Comparison of ENCODE assay signal across 27 cellular contexts in genomic region chr5:72499730-72500129, GRCh38. TPM values are rescaled to one million over a fixed set of nuclear protein-coding genes. Genes with fewer than 3 reads are reported as not detected.
DNase-seq lines count a peak whose midpoint lies in the region; ATAC-seq, FAIRE-seq and TF ChIP-seq lines count a peak whose summit lies in the region.
"Had no signal": no experiment of that assay in that cellular context is flagged by ENCODE, and none has a peak within 500 bp of the region (broad histone marks: within the 10 kb centered on the region; RNA-seq: fewer than 3 reads in every experiment).

No MANE protein-coding gene starts in this region.

- H3K36me3 ChIP-seq in endothelial cell of umbilical vein (ENCODE audit: control insufficient read depth in 2 of 2, extremely low read depth in 1 of 2, insufficient read depth in 2 of 2, low read length in 2 of 2) (no peaks in the 10 kb centered on the region), trophoblast cell (ENCODE audit: control insufficient read depth in 1 of 2, insufficient read depth in 2 of 2, low read length in 2 of 2) (no peaks in the 10 kb centered on the region)
- H3K36me3 ChIP-seq: neutrophil, SJSA1, tibial artery had no signal

- no peak overlapping the region for H3K4me3 ChIP-seq in endothelial cell of umbilical vein (replicated peaks in 1 of 3; ENCODE audit: insufficient read depth in 1 of 3, low read depth in 1 of 3, low read length in 3 of 3)
- H3K4me3 ChIP-seq in right cardiac atrium (ENCODE audit: low read length): no peak overlapping the region
- no peak overlapping the region for H3K4me3 ChIP-seq in trophoblast cell (ENCODE audit: low read depth, low read length)
- H3K4me3 ChIP-seq: SJSA1, tibial artery had no signal

- intact Hi-C loops in endothelial cell of umbilical vein (cut with micrococcal nuclease) (loop anchor here (2.0 kb wide), 1 partner anchor 47 kb away; no protein-coding TSS in a partner anchor), right cardiac atrium (cut with DNase I) (loop anchor here in 1 of 4 donors (10.0 kb wide), 1 partner anchor 45 kb away; no protein-coding TSS in a partner anchor)

- no peak overlapping the region for H3K4ac ChIP-seq in trophoblast cell (ENCODE audit: low read depth, low read length)

- peak overlapping the region; percentile 86 for H3K14ac ChIP-seq in trophoblast cell (ENCODE audit: low read length)

- no peaks in the 10 kb centered on the region for H3K9me1 ChIP-seq in endothelial cell of umbilical vein (replicated peaks; ENCODE audit: control insufficient read depth, extremely low read depth, insufficient read depth, low read length)

- peak; percentile 62 for DNase-seq in endothelial cell of umbilical vein (ENCODE audit: low read depth, low spot score)
- peak; percentile 69 to 82 (median 75) for DNase-seq in right cardiac atrium
- DNase-seq in trophoblast cell: peak in 1 of 2 donors; percentile 51
- no peak for DNase-seq in pons (ENCODE audit: low spot score)
- DNase-seq in amygdala (lab: John Stamatoyannopoulos, UW): no peak
- no peak for DNase-seq in activated CD4-positive, alpha-beta T cell treated with anti-CD3 and anti-CD28 coated beads, Interleukin-2, amount 50 U/mL, for 4 hours
- DNase-seq: activated CD4-positive, CD25-positive, alpha-beta regulatory T cell; activated CD8-positive, alpha-beta T cell treated with anti-CD3 and anti-CD28 coated beads for 36 hours; C1 segment of cervical spinal cord; Caco-2; DMS79; GF-D8; Karpas-422; kidney; mesendoderm; NCI-H1417 treated with DMSO at 0.1 percent for 48 hours; NCI-H2081 treated with DMSO at 0.1 percent for 48 hours; NCI-H774; stimulated activated naive CD4-positive, alpha-beta T cell treated with Interleukin-2 at 50 U/mL for 16 hours; T-cell; tibial artery had no signal

- peak in 1 of 2 donors; percentile 5 for TF ChIP-seq CTCF in endothelial cell of umbilical vein (IDR thresholded peaks at IDR 0.05; ENCODE audit: extremely low read depth in 1 of 2, insufficient read depth in 1 of 2, low read depth in 1 of 2, low read length in 2 of 2)

- H3K27ac ChIP-seq in endothelial cell of umbilical vein (ENCODE audit: insufficient read depth, low read depth, low read length): peak overlapping the region; percentile 46
- peak overlapping the region; percentile 84 for H3K27ac ChIP-seq in right cardiac atrium (ENCODE audit: low read length)
- H3K27ac ChIP-seq in trophoblast cell (ENCODE audit: low read depth, low read length): no peak overlapping the region
- H3K27ac ChIP-seq: neutrophil, SJSA1 had no signal

- WGBS in right cardiac atrium: 61% methylated on average over 12 of the region's 12 CpGs
- WGBS in trophoblast cell (ENCODE audit: extremely low coverage, insufficient coverage, insufficient read length): no CpG with 5 or more reads among the region's 12 CpGs

- dilution Hi-C loops in endothelial cell of umbilical vein (cut with MboI; ENCODE audit: extremely low pct_ligation_motif_present, low sequenced_read_pairs): no loop called here

- CTCF ChIA-PET in endothelial cell of umbilical vein (lab: Charles Lee): no interaction called here

- peak; percentile 91 to 93 for ATAC-seq in right cardiac atrium
- ATAC-seq in HG02852 (IDR thresholded peaks at IDR 0.05; ENCODE audit: unreplicated experiment): no peak
- ATAC-seq: activated CD8-positive, alpha-beta T cell treated with anti-CD3 and anti-CD28 coated beads for 36 hours; HCT116; T-cell had no signal

- BruUV-seq in endothelial cell of umbilical vein (replicated peaks; lab: Mats Ljungman, UMichigan): no TSS peak

- no peaks in the 10 kb centered on the region for H4K20me1 ChIP-seq in endothelial cell of umbilical vein (replicated peaks; ENCODE audit: control insufficient read depth, extremely low read depth, insufficient read depth, low read length)

- no peak overlapping the region for H3K18ac ChIP-seq in trophoblast cell (ENCODE audit: low read length)

- peak overlapping the region; percentile 62 for H2AK5ac ChIP-seq in trophoblast cell (ENCODE audit: low read length)

- H3K4me2 ChIP-seq in endothelial cell of umbilical vein (ENCODE audit: insufficient read depth, low read length) (peak overlapping the region; percentile 12), trophoblast cell (ENCODE audit: low read length) (no peak overlapping the region)

- H3K23ac ChIP-seq in trophoblast cell (ENCODE audit: low read length): no peak overlapping the region

- FAIRE-seq in endothelial cell of umbilical vein (lab: Jason Lieb, UNC): peak; percentile 69
- FAIRE-seq: kidney had no signal

- H3K79me2 ChIP-seq in endothelial cell of umbilical vein (ENCODE audit: control insufficient read depth, insufficient read depth, low read length) (no peaks in the 10 kb centered on the region), trophoblast cell (ENCODE audit: control insufficient read depth, insufficient read depth, low read length, poor library complexity) (no peaks in the 10 kb centered on the region)

- H3K9ac ChIP-seq in endothelial cell of umbilical vein (replicated peaks; ENCODE audit: extremely low read depth, insufficient read depth, low read length): peak overlapping the region; percentile 8
- no peak overlapping the region for H3K9ac ChIP-seq in trophoblast cell (ENCODE audit: low read length)

- POLR2A ChIA-PET in endothelial cell of umbilical vein (lab: Charles Lee): no interaction called here

- H4K12ac ChIP-seq in trophoblast cell (ENCODE audit: low read depth, low read length): no peak overlapping the region

- H3K9me3 ChIP-seq in endothelial cell of umbilical vein (replicated peaks; ENCODE audit: control insufficient read depth, insufficient read depth, low read length) (no peaks in the 10 kb centered on the region), right cardiac atrium (ENCODE audit: control insufficient read depth, low read length) (no peaks in the 10 kb centered on the region), trophoblast cell (ENCODE audit: insufficient read depth, low read depth, low read length) (no peaks in the 10 kb centered on the region)
- H3K9me3 ChIP-seq: Caco-2, neutrophil, SJSA1, tibial artery had no signal

- peaks cover 13% of the 10 kb centered on the region for H3K79me1 ChIP-seq in trophoblast cell (ENCODE audit: low read length)

- H3K27me3 ChIP-seq in endothelial cell of umbilical vein (ENCODE audit: control insufficient read depth in 2 of 2, insufficient read depth in 2 of 2, low read length in 2 of 2) (no peaks in the 10 kb centered on the region), right cardiac atrium (ENCODE audit: control insufficient read depth, insufficient read depth) (no peaks in the 10 kb centered on the region), trophoblast cell (ENCODE audit: insufficient read depth, low read length) (no peaks in the 10 kb centered on the region)
- H3K27me3 ChIP-seq: neutrophil, SJSA1, tibial artery had no signal

- H4K91ac ChIP-seq in trophoblast cell (ENCODE audit: low read depth, low read length): peak overlapping the region; percentile 70

- peak overlapping the region; percentile 81 for H2BK120ac ChIP-seq in trophoblast cell (ENCODE audit: insufficient read depth, low read length, poor library complexity)

- H2BK12ac ChIP-seq in trophoblast cell (ENCODE audit: low read length): peak overlapping the region; percentile 89

- H2BK5ac ChIP-seq in trophoblast cell (ENCODE audit: low read depth, low read length, poor library complexity): peak overlapping the region; percentile 23

- H4K8ac ChIP-seq in trophoblast cell (ENCODE audit: low read depth, low read length): peak overlapping the region; percentile 70

- TF ChIP-seq POLR2A in endothelial cell of umbilical vein (IDR thresholded peaks at IDR 0.05; ENCODE audit: low read depth, low read length): no peak

- H2AFZ ChIP-seq in endothelial cell of umbilical vein (ENCODE audit: low read depth, low read length): peak overlapping the region; percentile 79
- H2AFZ ChIP-seq in trophoblast cell (ENCODE audit: insufficient read depth, low read length, poor library complexity): no peak overlapping the region

- H3K4me1 ChIP-seq in endothelial cell of umbilical vein (ENCODE audit: control insufficient read depth, extremely low read depth, insufficient read depth, low read length): peaks cover 32% of the 10 kb centered on the region
- peaks cover 2% of the 10 kb centered on the region for H3K4me1 ChIP-seq in right cardiac atrium (ENCODE audit: control insufficient read depth, insufficient read depth, low read length)
- H3K4me1 ChIP-seq in trophoblast cell (ENCODE audit: control insufficient read depth in 1 of 2, insufficient read depth in 2 of 2, low read length in 2 of 2): peaks cover 7 to 9% of the 10 kb centered on the region in 2 experiments
- H3K4me1 ChIP-seq: Caco-2 had no signal

TF ChIP-seq in endothelial cell of umbilical vein, 7 proteins besides CTCF, POLR2A, EP300 and RAD21:
- TF ChIP-seq FOS (IDR thresholded peaks at IDR 0.05; ENCODE audit: borderline replicate concordance, insufficient read depth, low read length): no peak
- no peak for TF ChIP-seq POLR2AphosphoS5 (IDR thresholded peaks at IDR 0.05; ENCODE audit: insufficient read depth, low read depth, low read length)
- TF ChIP-seq MYC (IDR thresholded peaks at IDR 0.05; ENCODE audit: low read depth, low read length): no peak
- TF ChIP-seq, protein P1, sequence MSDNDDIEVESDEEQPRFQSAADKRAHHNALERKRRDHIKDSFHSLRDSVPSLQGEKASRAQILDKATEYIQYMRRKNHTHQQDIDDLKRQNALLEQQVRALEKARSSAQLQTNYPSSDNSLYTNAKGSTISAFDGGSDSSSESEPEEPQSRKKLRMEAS (IDR thresholded peaks at IDR 0.05; ENCODE audit: insufficient read depth, insufficient read length): no peak
- no peak for TF ChIP-seq EZH2 (IDR thresholded peaks at IDR 0.05; ENCODE audit: borderline replicate concordance, low read depth, low read length, severe bottlenecking)
- no peak for TF ChIP-seq JUN (IDR thresholded peaks at IDR 0.05; ENCODE audit: borderline replicate concordance, insufficient read depth, insufficient read length, low read depth)
- TF ChIP-seq GATA2 (IDR thresholded peaks at IDR 0.05; ENCODE audit: insufficient read depth, insufficient read length, low read depth, low read length): no peak
TF ChIP-seq in endothelial cell of umbilical vein: peak in this region for 0.

RNA-seq across cellular contexts. Expression of gene ZNF366, which starts 7.5 kb away (rescaled TPM):
- 4.1 and 4.6 TPM in 2 replicates for total RNA-seq in endothelial cell of umbilical vein
- polyA plus RNA-seq in endothelial cell of umbilical vein: 1.2 and 1.3 TPM in 2 replicates
- polyA plus RNA-seq in endothelial cell of umbilical vein (2011; cell fraction: cytosol; rRNA removed): 0.75 and 0.78 TPM in 2 replicates
- 0.72 and 1.2 TPM in 2 replicates for polyA plus RNA-seq in endothelial cell of umbilical vein (2011; cell fraction: nucleus; rRNA removed)
- polyA plus RNA-seq in endothelial cell of umbilical vein (2012): 0.11 and 0.33 TPM in 2 replicates
- polyA minus RNA-seq in endothelial cell of umbilical vein: 3.2 and 3.4 TPM in 2 replicates
- not detected for polyA minus RNA-seq in endothelial cell of umbilical vein (2011; cell fraction: cytosol; rRNA and poly(A)+ RNA removed)
- polyA minus RNA-seq in endothelial cell of umbilical vein (2011; cell fraction: nucleus; rRNA and poly(A)+ RNA removed): 0.96 and 1.6 TPM in 2 replicates
- total RNA-seq in right cardiac atrium: 1 to 10 TPM; 4.5 to 8.1 (median 6.1) TPM
- 2.5 TPM for polyA plus RNA-seq in right cardiac atrium
- polyA plus RNA-seq in trophoblast cell (2013): 0.53 and 0.68 TPM in 2 replicates
- total RNA-seq: activated CD8-positive, alpha-beta T cell treated with anti-CD3 and anti-CD28 coated beads for 36 hours; activated T-helper 2 cell treated with anti-CD3 and anti-CD28 coated beads, Interferon-gamma antibody, Interleukin-2, Interleukin-4, amounts not matched to agents 10 μg/mL and 5 μg/mL and 100 μg/mL, durations not matched to agents 14 hours and 24 hours and 36 hours; Caco-2; progenitor cell of endocrine pancreas; SJSA1 had no signal

Comparison
In these comparisons a context has a peak if more than half of its experiments do, and no peak if none do; other contexts are left out.
1. DNase-seq: peak in endothelial cell of umbilical vein (single experiment) and right cardiac atrium (3 of 3); none in pons (single experiment), amygdala (0 of 56) and activated CD4-positive, alpha-beta T cell treated with anti-CD3 and anti-CD28 coated beads, Interleukin-2, amount 50 U/mL, for 4 hours (0 of 2).